Comparison of ENCODE assay signal across 18 cellular contexts in the genomic region with DNA sequence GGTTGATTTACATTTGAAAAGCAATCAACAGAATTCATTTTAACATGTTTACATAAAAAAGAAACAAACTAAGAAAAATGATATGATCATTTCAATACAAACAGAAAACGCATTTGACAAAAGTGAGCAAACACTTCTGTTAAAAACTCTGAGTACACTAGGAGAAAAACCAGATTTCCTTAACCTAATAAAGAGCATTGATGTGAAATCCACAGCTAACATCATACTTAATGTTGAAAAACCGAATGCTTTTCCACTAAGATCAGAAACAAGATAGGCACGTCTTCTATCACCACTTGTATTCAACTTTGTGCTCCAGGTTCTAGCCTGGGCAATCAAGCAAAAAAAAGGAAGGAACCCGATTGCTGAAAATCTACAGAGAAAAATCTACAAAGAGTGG.
"Had no signal": no experiment of that assay in that cellular context is flagged by ENCODE, and none has a peak within 500 bp of the region (broad histone marks: within the 10 kb centered on the region; RNA-seq: fewer than 3 reads in every experiment).

No MANE protein-coding gene starts in this region.

- DNase-seq: activated CD4-positive, alpha-beta T cell treated with anti-CD3 and anti-CD28 coated beads for 1 hour; activated CD4-positive, alpha-beta T cell treated with anti-CD3 and anti-CD28 coated beads, Interleukin-2, amount 50 U/mL, for 4 hours; activated gamma-delta T cell; erythroblast; foreskin melanocyte; hypothalamus; kidney; left ventricle myocardium inferior; mammary epithelial cell; occipital lobe; retina; stimulated activated CD8-positive, alpha-beta memory T cell treated with anti-CD3 and anti-CD28 coated beads, Interleukin-4, amount 100 ng/mL, for 48 hours; stimulated activated naive CD4-positive, alpha-beta T cell; T1000; tibial artery had no signal

- H3K4me3 Mint-ChIP-seq: activated naive CD4-positive, alpha-beta T cell treated with anti-CD3 and anti-CD28 coated beads, Interleukin-2, amount 50 U/mL, for 24 hours had no signal

- H3K4me3 ChIP-seq: ascending aorta, coronary artery, left ventricle myocardium inferior, tibial artery had no signal

- H3K27me3 ChIP-seq: ascending aorta, tibial artery had no signal

- H3K27ac ChIP-seq: ascending aorta, coronary artery, left ventricle myocardium inferior, tibial artery had no signal

- H3K4me1 Mint-ChIP-seq: activated naive CD4-positive, alpha-beta T cell treated with anti-CD3 and anti-CD28 coated beads, Interleukin-2, amount 50 U/mL, for 24 hours had no signal

- H3K36me3 ChIP-seq: ascending aorta, left ventricle myocardium inferior, tibial artery had no signal

- H3K9me3 Mint-ChIP-seq: activated naive CD4-positive, alpha-beta T cell treated with anti-CD3 and anti-CD28 coated beads, Interleukin-2, amount 50 U/mL, for 24 hours had no signal

- H3K4me1 ChIP-seq: ascending aorta, left ventricle myocardium inferior had no signal

- H3K27me3 Mint-ChIP-seq: activated naive CD4-positive, alpha-beta T cell treated with anti-CD3 and anti-CD28 coated beads, Interleukin-2, amount 50 U/mL, for 24 hours had no signal

- H3K27ac Mint-ChIP-seq: activated naive CD4-positive, alpha-beta T cell treated with anti-CD3 and anti-CD28 coated beads, Interleukin-2, amount 50 U/mL, for 24 hours had no signal
